In genomic region chr14:102323102-102323501, GRCh38 we compare ENCODE assay signal across 8 cellular contexts. TPM values are rescaled to one million over a fixed set of nuclear protein-coding genes. Genes with fewer than 3 reads are reported as not detected.
DNase-seq lines count a peak whose midpoint lies in the region; FAIRE-seq lines count a peak whose summit lies in the region.

No MANE protein-coding gene starts in this region.

- no peaks in the 10 kb centered on the region for H3K9me3 Mint-ChIP-seq in activated CD4-positive, alpha-beta memory T cell treated with anti-CD3 and anti-CD28 coated beads for 36 hours

- no peak overlapping the region for H3K27ac Mint-ChIP-seq in activated CD4-positive, alpha-beta memory T cell treated with anti-CD3 and anti-CD28 coated beads for 36 hours

- POLR2A ChIA-PET in activated CD4-positive, alpha-beta memory T cell treated with anti-CD3 and anti-CD28 coated beads for 36 hours (lab: Charles Lee) = no interaction called here

- no peaks in the 10 kb centered on the region for H3K27me3 Mint-ChIP-seq in activated CD4-positive, alpha-beta memory T cell treated with anti-CD3 and anti-CD28 coated beads for 36 hours

- no peak for FAIRE-seq in frontal cortex (lab: Jason Lieb, UNC)

- DNase-seq in stimulated activated CD4-positive, alpha-beta T cell treated with anti-CD3 and anti-CD28 coated beads, Interleukin-4, amount 100 ng/mL, for 24 hours = peak; percentile 40
- DNase-seq in stimulated activated CD4-positive, alpha-beta T cell treated with anti-CD3 and anti-CD28 coated beads, Interleukin-1b, Interleukin-23, amount 100 ng/mL, for 48 hours = no peak
- DNase-seq in NCI-H1105 treated with DMSO at 0.1 percent for 48 hours (lab: John Stamatoyannopoulos, UW) = peak; percentile 1
- DNase-seq in activated CD4-positive, alpha-beta memory T cell treated with anti-CD3 and anti-CD28 coated beads for 36 hours = peak; percentile 45
- DNase-seq in frontal cortex (ENCODE audit: low spot score in 2 of 2) = peak; percentile 41 to 49
- peak; percentile 82 for DNase-seq in pons (ENCODE audit: low spot score)
- DNase-seq in cortex of kidney (lab: John Stamatoyannopoulos, UW) = no peak
- no peak for DNase-seq in stimulated activated CD4-positive, alpha-beta T cell treated with anti-CD3 and anti-CD28 coated beads, Interleukin-12 subunit alpha, Interleukin-12 subunit beta, amount 100 ng/mL, for 4 hours

- CTCF ChIA-PET in activated CD4-positive, alpha-beta memory T cell treated with anti-CD3 and anti-CD28 coated beads for 36 hours (lab: Charles Lee) = interaction anchor here (1.6 kb wide), 1 partner anchor 9 kb away, joined by 4 read pairs; no protein-coding TSS in a partner anchor

- H3K4me3 Mint-ChIP-seq in activated CD4-positive, alpha-beta memory T cell treated with anti-CD3 and anti-CD28 coated beads for 36 hours = no peak overlapping the region

- peaks cover 6% of the 10 kb centered on the region for H3K36me3 Mint-ChIP-seq in activated CD4-positive, alpha-beta memory T cell treated with anti-CD3 and anti-CD28 coated beads for 36 hours

- peaks cover 26% of the 10 kb centered on the region for H3K4me1 Mint-ChIP-seq in activated CD4-positive, alpha-beta memory T cell treated with anti-CD3 and anti-CD28 coated beads for 36 hours (ENCODE audit: low read depth)

- intact Hi-C loops in activated CD4-positive, alpha-beta memory T cell treated with anti-CD3 and anti-CD28 coated beads for 36 hours (cut with micrococcal nuclease) = no loop called here

RNA-seq across cellular contexts. Expression of gene ZNF839, which starts 3.6 kb away (rescaled TPM):
- 10 to 100 TPM; 15.2 to 16.3 TPM for total RNA-seq in activated CD4-positive, alpha-beta memory T cell treated with anti-CD3 and anti-CD28 coated beads for 36 hours
- total RNA-seq in frontal cortex = 12.6 TPM

RNA-seq across cellular contexts. Expression of gene MOK, which starts 18.1 kb away (rescaled TPM):
- 1 to 10 TPM; 2.7 TPM for total RNA-seq in activated CD4-positive, alpha-beta memory T cell treated with anti-CD3 and anti-CD28 coated beads for 36 hours
- total RNA-seq in frontal cortex = 26.5 TPM

RNA-seq across cellular contexts. Expression of gene CINP, which starts 39.6 kb away (rescaled TPM):
- total RNA-seq in activated CD4-positive, alpha-beta memory T cell treated with anti-CD3 and anti-CD28 coated beads for 36 hours = 10 to 100 TPM; 50.5 to 51.2 TPM
- 24.9 TPM for total RNA-seq in frontal cortex

RNA-seq across cellular contexts. Expression of gene TECPR2, which starts 39.6 kb away (rescaled TPM):
- total RNA-seq in activated CD4-positive, alpha-beta memory T cell treated with anti-CD3 and anti-CD28 coated beads for 36 hours = 1 to 10 TPM; 6.2 to 7.0 TPM
- 8.6 TPM for total RNA-seq in frontal cortex

Comparison
In these comparisons a context has a peak if more than half of its experiments do, and no peak if none do; other contexts are left out.
1. DNase-seq: peak in stimulated activated CD4-positive, alpha-beta T cell treated with anti-CD3 and anti-CD28 coated beads, Interleukin-4, amount 100 ng/mL, for 24 hours (single experiment), NCI-H1105 treated with DMSO at 0.1 percent for 48 hours (single experiment), activated CD4-positive, alpha-beta memory T cell treated with anti-CD3 and anti-CD28 coated beads for 36 hours (single experiment), frontal cortex (2 of 2) and pons (single experiment); none in stimulated activated CD4-positive, alpha-beta T cell treated with anti-CD3 and anti-CD28 coated beads, Interleukin-1b, Interleukin-23, amount 100 ng/mL, for 48 hours (single experiment), cortex of kidney (single experiment) and stimulated activated CD4-positive, alpha-beta T cell treated with anti-CD3 and anti-CD28 coated beads, Interleukin-12 subunit alpha, Interleukin-12 subunit beta, amount 100 ng/mL, for 4 hours (single experiment).